In the genomic region with DNA sequence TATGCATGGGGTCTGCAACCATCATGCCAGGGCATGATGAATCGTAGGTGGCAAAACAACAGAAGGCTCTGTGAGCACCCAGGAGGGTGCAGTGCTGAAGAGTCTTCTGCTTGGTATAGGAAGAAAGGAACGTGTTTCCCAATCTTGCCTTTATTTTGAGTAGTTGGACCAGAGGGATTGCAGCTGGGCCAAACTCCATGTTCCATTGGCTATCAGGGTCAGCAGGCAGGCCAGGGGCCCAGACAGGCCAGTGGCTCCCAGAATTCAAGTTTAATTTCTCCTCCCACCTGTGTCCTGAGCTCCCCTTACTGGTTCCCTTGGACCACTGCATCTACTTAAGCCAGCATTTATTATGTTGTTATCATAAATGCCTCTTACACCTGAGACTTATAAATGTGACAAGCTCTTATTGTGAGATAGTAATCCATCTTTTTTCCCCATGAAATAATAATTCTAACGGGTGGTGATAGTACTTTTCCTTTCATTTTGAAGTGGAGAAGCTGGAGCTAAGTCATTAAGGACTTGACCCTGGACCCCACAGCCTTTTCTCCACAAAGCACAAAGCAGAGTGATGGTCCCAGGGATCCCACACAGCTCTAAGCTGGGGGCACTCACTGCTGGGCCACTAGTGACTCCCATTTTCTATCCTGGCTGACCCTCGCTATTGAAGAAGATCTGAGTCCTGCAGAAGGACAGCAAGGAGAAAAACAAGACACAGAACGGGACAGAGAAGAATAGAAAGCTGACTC, we compare ENCODE assay signal across 1 cellular context.
TF ChIP-seq lines count a peak whose summit lies in the region.

No MANE protein-coding gene starts in this region.

TF ChIP-seq in WTC11, 78 proteins besides CTCF, POLR2A, EP300 and RAD21 (continued from another document):
- TF ChIP-seq ZNF317 (CRISPR knock-in tag; IDR thresholded peaks at IDR 0.05; ENCODE audit: borderline replicate concordance, low read depth), result no peak
- no peak for TF ChIP-seq NR1H2 (CRISPR knock-in tag; IDR thresholded peaks at IDR 0.05)
- no peak for TF ChIP-seq ELF4 (CRISPR knock-in tag; IDR thresholded peaks at IDR 0.05; ENCODE audit: low read depth)
- no peak for TF ChIP-seq ZNF423 (CRISPR knock-in tag; IDR thresholded peaks at IDR 0.05)
- no peak for TF ChIP-seq ZBTB21 (CRISPR knock-in tag; IDR thresholded peaks at IDR 0.05; ENCODE audit: borderline replicate concordance)
